ENCODE assay signal across 17 cellular contexts in genomic region chr10:115051216-115051615, GRCh38. TPM values are rescaled to one million over a fixed set of nuclear protein-coding genes. Genes with fewer than 3 reads are reported as not detected.
A peak's percentile ranks its signal among the peaks of the same experiment; 100 is the strongest.
DNase-seq lines count a peak whose midpoint lies in the region; ATAC-seq, FAIRE-seq and TF ChIP-seq lines count a peak whose summit lies in the region.
"Had no signal": no experiment of that assay in that cellular context is flagged by ENCODE, and none has a peak within 500 bp of the region (broad histone marks: within the 10 kb centered on the region; RNA-seq: fewer than 3 reads in every experiment).

No MANE protein-coding gene starts in this region.

- H2AK5ac ChIP-seq in mesenchymal stem cell (ENCODE audit: low read length, severe bottlenecking) (no peak overlapping the region), neuronal stem cell (ENCODE audit: low read depth, low read length) (no peak overlapping the region)

- no peaks in the 10 kb centered on the region for H3K9me2 ChIP-seq in GM23248 (ENCODE audit: insufficient read depth)

- CTCF ChIA-PET in HepG2 (lab: Yijun Ruan, JAX; ENCODE audit: low intra/inter-chr PET ratio, low total read pairs) = no interaction called here

- FAIRE-seq in HepG2 (lab: Jason Lieb, UNC) = no peak
- FAIRE-seq: G401.6, GM18507, H1 had no signal

- H3K27ac ChIP-seq in HepG2 (ENCODE audit: extremely low read length, insufficient read depth, low read length) (no peak overlapping the region), right lobe of liver (no peak overlapping the region), mesenchymal stem cell (ENCODE audit: low read length, poor library complexity, severe bottlenecking) (peak overlapping the region; percentile 61), neuronal stem cell (replicated peaks; ENCODE audit: low read length) (no peak overlapping the region), GM23248 (no peak overlapping the region)
- H3K27ac ChIP-seq: BLaER1 had no signal

- TF ChIP-seq EP300 in HepG2 (IDR thresholded peaks at IDR 0.05; ENCODE audit: low read depth in 2 of 2, low read length in 2 of 2) (no peak), HepG2 (CRISPR knock-in tag; IDR thresholded peaks at IDR 0.05; ENCODE audit: borderline replicate concordance) (no peak)

- H2BK120ac ChIP-seq in mesenchymal stem cell (ENCODE audit: low read depth, low read length) (no peak overlapping the region), neuronal stem cell (ENCODE audit: low read depth, low read length) (no peak overlapping the region)

- DNase-seq in HepG2 (ENCODE audit: low spot score) = peak; percentile 5
- DNase-seq in right lobe of liver = no peak
- no peak for DNase-seq in mesenchymal stem cell
- DNase-seq in neuronal stem cell (ENCODE audit: low spot score) = no peak
- DNase-seq in GM23248 = no peak
- no peak for DNase-seq in CD1c-positive myeloid dendritic cell (ENCODE audit: extremely low spot score)
- DNase-seq: 8988T; Calu3; CD8-positive, alpha-beta T cell; DMS 273 treated with DMSO at 0.1 percent for 48 hours; H9 had no signal

- H2BK12ac ChIP-seq in mesenchymal stem cell (ENCODE audit: low read length in 2 of 2) (no peak overlapping the region), neuronal stem cell (ENCODE audit: low read length) (no peak overlapping the region)

- no peak for TF ChIP-seq RAD21 in HepG2 (CRISPR knock-in tag; IDR thresholded peaks at IDR 0.05)

- H3K4me3 ChIP-seq in HepG2 (replicated peaks in 1 of 3; ENCODE audit: insufficient read depth in 1 of 3, low read depth in 2 of 3, low read length in 3 of 3) = no peak overlapping the region
- no peak overlapping the region for H3K4me3 ChIP-seq in right lobe of liver
- no peak overlapping the region for H3K4me3 ChIP-seq in mesenchymal stem cell (ENCODE audit: insufficient read depth in 1 of 2, low read depth in 1 of 2, low read length in 2 of 2)
- H3K4me3 ChIP-seq in neuronal stem cell (ENCODE audit: low read length in 2 of 2) = no peak overlapping the region
- no peak overlapping the region for H3K4me3 ChIP-seq in GM23248
- H3K4me3 ChIP-seq: BLaER1 had no signal

- no TSS peak for BruUV-seq in HepG2 (replicated peaks; lab: Mats Ljungman, UMichigan)

- in situ Hi-C loops in HepG2 (cut with HindIII; ENCODE audit: extremely low pct_ligation_motif_present, low pct_unique_long_range_greater_than_20kb) (no loop called here), GM23248 (cut with MboI) (no loop called here)

- H4K8ac ChIP-seq in mesenchymal stem cell (ENCODE audit: low read length) (no peak overlapping the region), neuronal stem cell (ENCODE audit: low read depth, low read length) (no peak overlapping the region)

- H3K9ac ChIP-seq in HepG2 (ENCODE audit: insufficient read depth, low read depth, low read length) = no peak overlapping the region
- no peak overlapping the region for H3K9ac ChIP-seq in mesenchymal stem cell (ENCODE audit: low read length)
- H3K9ac ChIP-seq in neuronal stem cell (ENCODE audit: low read depth, low read length, poor library complexity) = no peak overlapping the region
- H3K9ac ChIP-seq in GM23248 = no peak overlapping the region
- H3K9ac ChIP-seq: BLaER1 had no signal

- H3K27me3 ChIP-seq in HepG2 (ENCODE audit: control insufficient read depth in 1 of 2, insufficient read depth in 2 of 2, low read length in 2 of 2) (no peaks in the 10 kb centered on the region), right lobe of liver (no peaks in the 10 kb centered on the region), mesenchymal stem cell (ENCODE audit: control insufficient read depth in 1 of 2, insufficient read depth in 1 of 2, low read length in 2 of 2) (peaks cover 0 to 3% of the 10 kb centered on the region in 2 experiments), neuronal stem cell (ENCODE audit: control insufficient read depth in 3 of 3, insufficient read depth in 3 of 3, low read depth in 1 of 3, low read length in 3 of 3) (no peaks in the 10 kb centered on the region), GM23248 (replicated peaks; ENCODE audit: insufficient read depth) (peaks cover 16% of the 10 kb centered on the region)
- H3K27me3 ChIP-seq: BLaER1 had no signal

- intact Hi-C loops in HepG2 (cut with micrococcal nuclease; ENCODE audit: unreplicated experiment) = no loop called here
- intact Hi-C loops in right lobe of liver (cut with DNase I) = no loop called here

- H3K4me1 ChIP-seq in HepG2 (ENCODE audit: insufficient read depth, low read length) (peaks cover 17% of the 10 kb centered on the region), right lobe of liver (no peaks in the 10 kb centered on the region), mesenchymal stem cell (ENCODE audit: control insufficient read depth, insufficient read depth, low read depth, low read length) (peaks cover 2% of the 10 kb centered on the region), neuronal stem cell (ENCODE audit: control insufficient read depth in 2 of 2, insufficient read depth in 1 of 2, low read depth in 1 of 2, low read length in 2 of 2) (peaks cover 3 to 9% of the 10 kb centered on the region in 2 donors), GM23248 (ENCODE audit: insufficient read depth) (no peaks in the 10 kb centered on the region)
- H3K4me1 ChIP-seq: BLaER1 had no signal

- no peaks in the 10 kb centered on the region for H3K79me1 ChIP-seq in mesenchymal stem cell (replicated peaks; ENCODE audit: low read length, poor library complexity, severe bottlenecking)
- H3K79me1 ChIP-seq in neuronal stem cell (ENCODE audit: low read depth, low read length) = no peaks in the 10 kb centered on the region

- WGBS in HepG2 (ENCODE audit: low lambda C conversion rate) = 0% methylated on average over 2 of the region's 2 CpGs
- WGBS in right lobe of liver (ENCODE audit: insufficient coverage, low coverage, low lambda C conversion rate, missing lambda C conversion rate) = 71% methylated on average over 2 of the region's 2 CpGs
- WGBS in mesenchymal stem cell = 76% methylated on average over 2 of the region's 2 CpGs
- no CpG with 5 or more reads among the region's 2 CpGs for WGBS in neuronal stem cell (ENCODE audit: extremely low coverage in 2 of 2, insufficient read length in 2 of 2, insufficient replicate concordance in 1 of 2), 2 donors
- WGBS in GM23248 (ENCODE audit: low coverage in 1 of 2, low lambda C conversion rate in 2 of 2, missing lambda C conversion rate in 2 of 2), 2 experiments = 57 to 65% methylated on average over 2 of the region's 2 CpGs

- H3K79me2 ChIP-seq in HepG2 (ENCODE audit: insufficient read depth, low read length) = no peaks in the 10 kb centered on the region
- no peaks in the 10 kb centered on the region for H3K79me2 ChIP-seq in GM23248 (ENCODE audit: insufficient read depth)

- TF ChIP-seq CTCF in HepG2 (CRISPR knock-in tag; IDR thresholded peaks at IDR 0.05) = no peak
- TF ChIP-seq CTCF in right lobe of liver (IDR thresholded peaks at IDR 0.05) = no peak

- H4K91ac ChIP-seq in mesenchymal stem cell (ENCODE audit: low read length) (no peak overlapping the region), neuronal stem cell (ENCODE audit: low read depth, low read length, poor library complexity) (no peak overlapping the region)

- no peak overlapping the region for H2BK5ac ChIP-seq in mesenchymal stem cell (ENCODE audit: low read depth, low read length, poor library complexity, severe bottlenecking)
- H2BK5ac ChIP-seq in neuronal stem cell (ENCODE audit: low read length) = no peak overlapping the region

- no peak overlapping the region for H3K18ac ChIP-seq in mesenchymal stem cell (ENCODE audit: low read depth in 1 of 2, low read length in 2 of 2)
- no peak overlapping the region for H3K18ac ChIP-seq in neuronal stem cell (ENCODE audit: low read length)

- ATAC-seq in HepG2 (peak; percentile 55; the same call in 1 of the 3 replicates), right lobe of liver (no peak), GM19467 (IDR thresholded peaks at IDR 0.05; ENCODE audit: unreplicated experiment) (no peak)
- ATAC-seq: CD8-positive, alpha-beta T cell had no signal

- H3K23ac ChIP-seq in mesenchymal stem cell (ENCODE audit: low read length in 2 of 2) (no peak overlapping the region), neuronal stem cell (ENCODE audit: low read depth, low read length, poor library complexity) (no peak overlapping the region)

- no peak overlapping the region for H2BK15ac ChIP-seq in mesenchymal stem cell (ENCODE audit: low read depth, poor library complexity, severe bottlenecking)
- no peak overlapping the region for H2BK15ac ChIP-seq in neuronal stem cell (ENCODE audit: low read length)

- H2AFZ ChIP-seq in HepG2 (ENCODE audit: low read length) (no peak overlapping the region), mesenchymal stem cell (ENCODE audit: low read depth, low read length) (no peak overlapping the region), neuronal stem cell (ENCODE audit: low read length) (peak overlapping the region; percentile 53), GM23248 (no peak overlapping the region)

- H3F3A ChIP-seq in GM23248 (ENCODE audit: insufficient read depth) = no peaks in the 10 kb centered on the region

- no peak overlapping the region for H3K4me2 ChIP-seq in HepG2 (ENCODE audit: low read depth, low read length)
- no peak overlapping the region for H3K4me2 ChIP-seq in mesenchymal stem cell (ENCODE audit: low read length, poor library complexity, severe bottlenecking)
- no peak overlapping the region for H3K4me2 ChIP-seq in neuronal stem cell (ENCODE audit: insufficient read depth, low read length, poor library complexity, severe bottlenecking)
- no peak overlapping the region for H3K4me2 ChIP-seq in GM23248 (ENCODE audit: unreplicated experiment)
- H3K4me2 ChIP-seq: BLaER1 had no signal

- H3K36me3 ChIP-seq in HepG2 (replicated peaks in 1 of 2; ENCODE audit: control insufficient read depth in 1 of 2, insufficient read depth in 2 of 2, low read length in 2 of 2) (no peaks in the 10 kb centered on the region), right lobe of liver (no peaks in the 10 kb centered on the region), mesenchymal stem cell (ENCODE audit: control insufficient read depth in 1 of 2, insufficient read depth in 2 of 2, low read depth in 1 of 2, low read length in 2 of 2) (no peaks in the 10 kb centered on the region), neuronal stem cell (replicated peaks in 1 of 2; ENCODE audit: control insufficient read depth in 2 of 2, insufficient read depth in 2 of 2, low read length in 2 of 2) (no peaks in the 10 kb centered on the region), GM23248 (ENCODE audit: low read depth) (no peaks in the 10 kb centered on the region)
- H3K36me3 ChIP-seq: BLaER1 had no signal

- no peaks in the 10 kb centered on the region for H4K20me1 ChIP-seq in HepG2 (ENCODE audit: insufficient read depth, low read length)
- no peaks in the 10 kb centered on the region for H4K20me1 ChIP-seq in GM23248 (ENCODE audit: insufficient read depth)
- H4K20me1 ChIP-seq: BLaER1 had no signal

- H3K14ac ChIP-seq in mesenchymal stem cell (ENCODE audit: low read length in 2 of 2) (no peak overlapping the region), neuronal stem cell (ENCODE audit: low read length) (no peak overlapping the region)

- H3K9me3 ChIP-seq in HepG2 (ENCODE audit: low read length) = no peaks in the 10 kb centered on the region
- no peaks in the 10 kb centered on the region for H3K9me3 ChIP-seq in right lobe of liver
- H3K9me3 ChIP-seq in mesenchymal stem cell (ENCODE audit: control insufficient read depth, low read length) = no peaks in the 10 kb centered on the region
- no peaks in the 10 kb centered on the region for H3K9me3 ChIP-seq in neuronal stem cell (replicated peaks in 1 of 2; ENCODE audit: control insufficient read depth in 2 of 2, insufficient read depth in 1 of 2, low read depth in 1 of 2, low read length in 2 of 2)
- H3K9me3 ChIP-seq in GM23248 (ENCODE audit: low read depth) = no peaks in the 10 kb centered on the region
- H3K9me3 ChIP-seq: BLaER1 had no signal

- no peak for TF ChIP-seq POLR2A in HepG2 (IDR thresholded peaks at IDR 0.05; ENCODE audit: insufficient read depth in 1 of 2, low read depth in 2 of 2, low read length in 2 of 2)
- TF ChIP-seq POLR2A in right lobe of liver (IDR thresholded peaks at IDR 0.05) = no peak

- POLR2A ChIA-PET in HepG2 (lab: Yijun Ruan, JAX) = no interaction called here

- H3K4ac ChIP-seq in mesenchymal stem cell (ENCODE audit: low read depth in 1 of 2, low read length in 2 of 2) (no peak overlapping the region), neuronal stem cell (ENCODE audit: low read length) (no peak overlapping the region)

RNA-seq across cellular contexts. Expression of gene ATRNL1, which starts 41.9 kb away (rescaled TPM):
- total RNA-seq in HepG2 (2016; rRNA removed; fragmentation: Illumina TruSeq; extraction: Trizol) (0.04 TPM in 1 of 2 replicates, not detected in the other), right lobe of liver (1 to 10 TPM in 5 of 6 experiments, under 1 TPM in 1; 0.81 to 5.3 (median 2.6) TPM)
- 0.20 TPM in 1 of 2 replicates, not detected in the other for total RNA-seq in HepG2 (2016; cell fraction: cytosol; rRNA removed; fragmentation: Illumina TruSeq; extraction: Trizol; ENCODE audit: low read depth)
- total RNA-seq in HepG2 (2016; cell fraction: insoluble cytoplasmic fraction; rRNA removed; fragmentation: Illumina TruSeq; extraction: Trizol) = not detected in 2 replicates
- total RNA-seq in HepG2 (2016; cell fraction: membrane; rRNA removed; fragmentation: Illumina TruSeq; extraction: Trizol) = 0.14 and 0.22 TPM in 2 replicates
- not detected in 2 replicates for total RNA-seq in HepG2 (2016; cell fraction: nucleus; rRNA removed; fragmentation: Illumina TruSeq; extraction: Trizol)
- polyA plus RNA-seq in HepG2 (2011; rRNA removed) (0.01 TPM in 1 of 2 replicates, not detected in the other), GM23248 (2016; fragmentation: Nextera tagmentation; extraction: Ambion mirVana) (not detected in 2 replicates)
- polyA plus RNA-seq in HepG2 (2011; cell fraction: cytosol; rRNA removed) = 0.03 TPM in 1 of 2 replicates, not detected in the other
- not detected in 2 replicates for polyA plus RNA-seq in HepG2 (2011; cell fraction: nucleus; rRNA removed)
- polyA plus RNA-seq in HepG2 (2012) = 0.12 TPM in 1 of 2 replicates, not detected in the other
- polyA plus RNA-seq in HepG2 (2016; cell fraction: cytosol; fragmentation: Illumina TruSeq; extraction: Trizol; ENCODE audit: low read depth) = 0.10 TPM in 1 of 2 replicates, not detected in the other
- not detected in 2 replicates for polyA plus RNA-seq in HepG2 (2016; cell fraction: insoluble cytoplasmic fraction; fragmentation: Illumina TruSeq; extraction: Trizol; ENCODE audit: low read depth)
- not detected in 2 replicates for polyA plus RNA-seq in HepG2 (2016; cell fraction: membrane; fragmentation: Illumina TruSeq; extraction: Trizol; ENCODE audit: low read depth)
- not detected in 2 replicates for polyA plus RNA-seq in HepG2 (2016; cell fraction: nucleus; fragmentation: Illumina TruSeq; extraction: Trizol; ENCODE audit: insufficient read depth, low read depth)
- 0.02 TPM in 1 of 2 replicates, not detected in the other for polyA minus RNA-seq in HepG2 (2011; rRNA and poly(A)+ RNA removed; ENCODE audit: low replicate concordance)
- not detected in 2 replicates for polyA minus RNA-seq in HepG2 (2011; cell fraction: cytosol; rRNA and poly(A)+ RNA removed)
- polyA minus RNA-seq in HepG2 (2011; cell fraction: nucleus; rRNA and poly(A)+ RNA removed) = 0.37 and 1.2 TPM in 2 replicates
- 10.4 TPM for polyA plus RNA-seq in mesenchymal stem cell (2013, experiment 1 of 2)
- 10.2 TPM for polyA plus RNA-seq in mesenchymal stem cell (2013, experiment 2 of 2)
- polyA plus RNA-seq in neuronal stem cell (2013, experiment 1 of 2) = 3.3 TPM
- polyA plus RNA-seq in neuronal stem cell (2013, experiment 2 of 2) = 3.3 TPM
- total RNA-seq in GM23248 (2014; rRNA removed; shearing (Covaris generic)) = not detected in 2 replicates
- total RNA-seq: CD8-positive, alpha-beta T cell had no signal
- polyA plus RNA-seq: CD14-positive monocyte had no signal
